8 cellular contexts compared by ENCODE assay signal in the genomic region with DNA sequence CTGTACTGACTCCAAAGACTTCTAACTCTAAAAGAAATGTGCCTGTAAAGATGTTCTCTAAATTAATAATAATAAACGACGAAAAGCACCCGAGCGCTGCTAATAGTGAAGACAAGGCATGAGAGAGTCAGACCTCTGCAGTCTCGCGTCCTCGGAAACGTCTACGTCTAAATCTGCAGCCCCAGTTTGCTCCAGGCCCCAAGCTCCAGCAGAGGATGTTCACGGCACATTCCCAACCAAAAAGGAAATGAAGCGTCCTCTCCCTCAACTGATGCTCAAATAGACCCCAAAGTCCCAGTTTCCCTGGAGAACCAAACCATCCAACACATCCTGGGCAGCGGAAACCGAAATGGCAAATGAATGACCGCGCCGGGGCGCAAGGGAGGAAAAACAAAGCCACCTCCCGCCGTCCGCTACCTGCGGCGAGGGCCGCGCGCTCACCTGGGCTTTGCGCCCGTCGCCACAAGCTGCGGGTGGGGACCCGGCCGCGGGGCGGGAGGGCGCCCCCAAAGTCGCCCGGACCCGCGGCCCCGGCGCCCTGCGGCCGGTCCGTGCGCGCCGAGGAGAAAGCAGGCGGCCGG. TPM values are rescaled to one million over a fixed set of nuclear protein-coding genes. Genes with fewer than 3 reads are reported as not detected.
DNase-seq lines count a peak whose midpoint lies in the region; ATAC-seq and TF ChIP-seq lines count a peak whose summit lies in the region.

No MANE protein-coding gene starts in this region.

- peak; percentile 11 for DNase-seq in stimulated activated CD4-positive, alpha-beta T cell treated with anti-CD3 and anti-CD28 coated beads, Interleukin-15, amount 100 ng/mL, for 24 hours
- DNase-seq in stimulated activated CD4-positive, alpha-beta T cell treated with anti-CD3 and anti-CD28 coated beads, Interleukin-4, amount 100 ng/mL, for 4 hours: no peak
- DNase-seq in NCI-H82 treated with DMSO at 0.1 percent for 48 hours (lab: John Stamatoyannopoulos, UW; ENCODE audit: unreplicated experiment) (peak; percentile 36), chondrocyte (ENCODE audit: low spot score) (no peak), left lung (peak in 1 of 2 donors; percentile 81), GM19238 (ENCODE audit: insufficient read length, low spot score) (no peak)

- H3K27ac ChIP-seq in left lung (no peak overlapping the region), temporal lobe (ENCODE audit: low read depth, low read length) (peak overlapping the region; percentile 97)

- no peaks in the 10 kb centered on the region for H3K36me3 ChIP-seq in left lung

- peak overlapping the region; percentile 93 for H3K27ac Mint-ChIP-seq in chondrocyte (ENCODE audit: unreplicated experiment)

- peak; percentile 35 for ATAC-seq in HG03103 (IDR thresholded peaks at IDR 0.05; ENCODE audit: low read depth, unreplicated experiment)
- peak; percentile 57 for ATAC-seq in left lung

- peak overlapping the region; percentile 52 to 57 for H3K4me3 ChIP-seq in left lung

- peaks cover 13 to 70% of the 10 kb centered on the region in 2 donors for H3K27me3 ChIP-seq in left lung

- peaks cover 45% of the 10 kb centered on the region for H3K4me1 Mint-ChIP-seq in chondrocyte (ENCODE audit: low read depth)

- no peaks in the 10 kb centered on the region for H3K36me3 Mint-ChIP-seq in chondrocyte (ENCODE audit: low read depth)

- peak overlapping the region; percentile 94 for H3K4me3 Mint-ChIP-seq in chondrocyte (ENCODE audit: unreplicated experiment)

- H3K9me3 Mint-ChIP-seq in chondrocyte (ENCODE audit: low read depth): no peaks in the 10 kb centered on the region

- intact Hi-C loops in left lung (cut with DNase I): no loop called here

- H3K4me1 ChIP-seq in left lung: peaks cover 0 to 18% of the 10 kb centered on the region in 2 donors

- TF ChIP-seq CTCF in chondrocyte (IDR thresholded peaks at IDR 0.05) (peak; percentile 60), left lung (IDR thresholded peaks at IDR 0.05) (no peak)

- no peaks in the 10 kb centered on the region for H3K9me3 ChIP-seq in left lung

- no peaks in the 10 kb centered on the region for H3K27me3 Mint-ChIP-seq in chondrocyte (ENCODE audit: low read depth)

RNA-seq across cellular contexts. Expression of gene HECW2, which starts 0.9 kb away (rescaled TPM):
- total RNA-seq in chondrocyte (22.3 to 23.8 TPM (median 22.5 TPM) in 3 replicates), left lung (10 to 100 TPM; 40.4 to 51.9 TPM), temporal lobe (28.0 TPM)

RNA-seq across cellular contexts. Expression of gene CCDC150, which starts 47.1 kb away (rescaled TPM):
- total RNA-seq in chondrocyte (3.1 to 6.0 TPM (median 3.6 TPM) in 3 replicates), left lung (1 to 10 TPM; 2.8 to 2.9 TPM), temporal lobe (3.4 TPM)

Comparison
In these comparisons a context has a peak if more than half of its experiments do, and no peak if none do; other contexts are left out.
1. DNase-seq: peak in stimulated activated CD4-positive, alpha-beta T cell treated with anti-CD3 and anti-CD28 coated beads, Interleukin-15, amount 100 ng/mL, for 24 hours (single experiment) and NCI-H82 treated with DMSO at 0.1 percent for 48 hours (single experiment); none in stimulated activated CD4-positive, alpha-beta T cell treated with anti-CD3 and anti-CD28 coated beads, Interleukin-4, amount 100 ng/mL, for 4 hours (0 of 2), chondrocyte (single experiment) and GM19238 (single experiment).